Comparison of ENCODE assay signal across 9 cellular contexts in the genomic region with DNA sequence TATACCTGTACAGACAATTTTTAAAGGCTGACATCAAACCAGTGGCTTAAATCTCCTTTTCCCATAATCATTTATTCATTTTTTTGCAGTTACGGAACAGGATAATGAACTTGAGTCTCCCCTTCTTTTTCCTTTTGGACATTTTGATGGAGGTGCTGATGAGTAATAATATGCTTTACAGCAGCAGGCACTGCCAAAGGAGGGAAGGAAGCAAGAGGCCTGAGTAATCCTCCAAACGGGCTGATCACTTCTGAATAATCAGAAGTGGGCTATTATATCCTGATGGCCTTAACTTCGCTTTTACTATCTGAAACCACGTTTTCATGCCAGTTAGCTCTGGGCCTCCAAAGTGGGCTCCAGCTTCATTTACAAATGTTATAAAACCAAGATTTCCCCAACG.
DNase-seq lines count a peak whose midpoint lies in the region; ATAC-seq and TF ChIP-seq lines count a peak whose summit lies in the region.
"Had no signal": no experiment of that assay in that cellular context is flagged by ENCODE, and none has a peak within 500 bp of the region (broad histone marks: within the 10 kb centered on the region; RNA-seq: fewer than 3 reads in every experiment).

No MANE protein-coding gene starts in this region.

- H3K4me1 ChIP-seq in Karpas-422 (ENCODE audit: low read length): peaks cover 99% of the 10 kb centered on the region
- H3K4me1 ChIP-seq in effector memory CD4-positive, alpha-beta T cell (ENCODE audit: control insufficient read depth, insufficient read depth, low read length, poor library complexity, severe bottlenecking): peaks cover 58% of the 10 kb centered on the region

- no peak overlapping the region for H3K9ac ChIP-seq in Karpas-422 (ENCODE audit: low read length)

- no peak overlapping the region for H2AFZ ChIP-seq in Karpas-422 (ENCODE audit: low read length)

- no peaks in the 10 kb centered on the region for H3K9me3 ChIP-seq in Karpas-422 (ENCODE audit: low read length)
- H3K9me3 ChIP-seq in effector memory CD4-positive, alpha-beta T cell (ENCODE audit: control insufficient read depth, low read length): no peaks in the 10 kb centered on the region

- H3K27me3 ChIP-seq in Karpas-422 (ENCODE audit: low read length): no peaks in the 10 kb centered on the region
- no peaks in the 10 kb centered on the region for H3K27me3 ChIP-seq in effector memory CD4-positive, alpha-beta T cell (replicated peaks; ENCODE audit: control insufficient read depth, insufficient read depth, low read length, poor library complexity, severe bottlenecking)

- peaks cover 13% of the 10 kb centered on the region; the same call in 1 of the 2 replicates for H3K36me3 ChIP-seq in Karpas-422 (ENCODE audit: insufficient read depth, low read length)
- peaks cover 12% of the 10 kb centered on the region for H3K36me3 ChIP-seq in effector memory CD4-positive, alpha-beta T cell (ENCODE audit: control insufficient read depth, insufficient read depth, low read length)

- peaks cover 41% of the 10 kb centered on the region for H4K20me1 ChIP-seq in Karpas-422 (ENCODE audit: insufficient read depth, low read depth, low read length)

- DNase-seq in AG08396 (ENCODE audit: low spot score): peak; percentile 41
- no peak for DNase-seq in Karpas-422
- no peak for DNase-seq in effector memory CD4-positive, alpha-beta T cell
- no peak for DNase-seq in omental fat pad (ENCODE audit: low spot score)
- DNase-seq in Ammon's horn (ENCODE audit: low spot score): no peak
- no peak for DNase-seq in NCI-H82 treated with DMSO at 0.1 percent for 48 hours (lab: John Stamatoyannopoulos, UW; ENCODE audit: unreplicated experiment)
- DNase-seq in COLO668 (lab: John Stamatoyannopoulos, UW; ENCODE audit: unreplicated experiment): no peak
- DNase-seq: NCI-H1930 had no signal

- H3K4me3 ChIP-seq in Karpas-422 (ENCODE audit: low read length): no peak overlapping the region
- H3K4me3 ChIP-seq in effector memory CD4-positive, alpha-beta T cell (ENCODE audit: insufficient read depth, low read depth, low read length, poor library complexity, severe bottlenecking): no peak overlapping the region

- no peak overlapping the region for H3K4me2 ChIP-seq in Karpas-422 (ENCODE audit: low read depth, low read length, poor library complexity, severe bottlenecking)

- peak; percentile 83 for ATAC-seq in omental fat pad (ENCODE audit: low FRiP score)
- no peak for ATAC-seq in HG02840 (IDR thresholded peaks at IDR 0.05; ENCODE audit: low FRiP score, unreplicated experiment)

- H3K9me2 ChIP-seq in Karpas-422 (replicated peaks; ENCODE audit: insufficient read depth, low read length): no peaks in the 10 kb centered on the region

- TF ChIP-seq CTCF in omental fat pad (IDR thresholded peaks at IDR 0.05): no peak

- peak overlapping the region; percentile 9; the same call in 1 of the 2 replicates for H3K27ac ChIP-seq in Karpas-422 (ENCODE audit: low read length)
- peak overlapping the region; percentile 49 for H3K27ac ChIP-seq in effector memory CD4-positive, alpha-beta T cell (ENCODE audit: insufficient read depth, low read length, poor library complexity, severe bottlenecking)

- H3K79me2 ChIP-seq in Karpas-422 (ENCODE audit: low read length): peaks cover 98% of the 10 kb centered on the region
